Comparison of ENCODE assay signal across 12 cellular contexts in genomic region chr2:9618410-9618809, GRCh38. TPM values are rescaled to one million over a fixed set of nuclear protein-coding genes. Genes with fewer than 3 reads are reported as not detected.
A peak's percentile ranks its signal among the peaks of the same experiment; 100 is the strongest.
DNase-seq lines count a peak whose midpoint lies in the region; ATAC-seq, FAIRE-seq and TF ChIP-seq lines count a peak whose summit lies in the region.
"Had no signal": no experiment of that assay in that cellular context is flagged by ENCODE, and none has a peak within 500 bp of the region (broad histone marks: within the 10 kb centered on the region; RNA-seq: fewer than 3 reads in every experiment).

No MANE protein-coding gene starts in this region.

- peak; percentile 23 for FAIRE-seq in GM19239 (lab: Jason Lieb, UNC)
- FAIRE-seq: GM12892 had no signal

- peak overlapping the region; percentile 80 to 96 (median 94) for H3K27ac Mint-ChIP-seq in CD4-positive, alpha-beta memory T cell
- no peak overlapping the region for H3K27ac Mint-ChIP-seq in memory B cell

- H3K27me3 Mint-ChIP-seq in CD4-positive, alpha-beta memory T cell: no peaks in the 10 kb centered on the region
- H3K27me3 Mint-ChIP-seq in memory B cell: no peaks in the 10 kb centered on the region

- CTCF ChIA-PET in CD4-positive, alpha-beta memory T cell (lab: Charles Lee; ENCODE audit: partially characterized antibody): interaction anchor here (0.7 to 1.6 kb wide), 3 partner anchors 11 to 165 kb away, joined by 3 read pairs; partner anchors contain the start of gene YWHAQ
- CTCF ChIA-PET in Panc1 (lab: Charles Lee): interaction anchor here (0.6 kb wide), 1 partner anchor 453 kb away, joined by 3 read pairs; no protein-coding TSS in a partner anchor

- H3K4me3 ChIP-seq in CD4-positive, alpha-beta memory T cell (ENCODE audit: low read length in 2 of 2): no peak overlapping the region
- no peak overlapping the region for H3K4me3 ChIP-seq in Panc1 (ENCODE audit: low read depth in 2 of 2, low read length in 2 of 2)
- no peak overlapping the region for H3K4me3 ChIP-seq in SJCRH30
- H3K4me3 ChIP-seq: stomach had no signal

- H3K9me3 ChIP-seq in CD4-positive, alpha-beta memory T cell (ENCODE audit: control insufficient read depth in 1 of 2, low read length in 2 of 2): no peaks in the 10 kb centered on the region
- H3K9me3 ChIP-seq in Panc1 (ENCODE audit: control insufficient read depth, insufficient read depth, low read depth, low read length) (no peaks in the 10 kb centered on the region), SJCRH30 (replicated peaks) (0 out of 2 replicates have a peak, but pooled peaks cover 2% of the 10 kb centered on the region)
- H3K9me3 ChIP-seq: stomach had no signal

- in situ Hi-C loops in Panc1 (cut with HindIII; ENCODE audit: low pct_unique_long_range_greater_than_20kb, low sequenced_read_pairs): no loop called here

- no peak for TF ChIP-seq CTCF in Panc1 (IDR thresholded peaks at IDR 0.05)

- peak; percentile 30 to 62 (median 40) for DNase-seq in CD4-positive, alpha-beta memory T cell
- no peak for DNase-seq in GM19239 (ENCODE audit: insufficient read length, low spot score)
- no peak for DNase-seq in Panc1 (ENCODE audit: low read depth, low spot score)
- DNase-seq in memory B cell (ENCODE audit: low spot score in 2 of 2): no peak
- DNase-seq in SJCRH30: no peak
- DNase-seq in SHP77 treated with DMSO at 0.1 percent for 48 hours (lab: John Stamatoyannopoulos, UW): no peak
- DNase-seq in head of caudate nucleus: no peak
- DNase-seq: Kasumi-1, SIG-M5, stomach had no signal

- intact Hi-C loops in CD4-positive, alpha-beta memory T cell (cut with micrococcal nuclease): no loop called here
- intact Hi-C loops in Panc1 (cut with micrococcal nuclease; ENCODE audit: unreplicated experiment) (no loop called here), head of caudate nucleus (cut with DNase I) (no loop called here)

- H3K27ac ChIP-seq in CD4-positive, alpha-beta memory T cell (ENCODE audit: low read depth, low read length): peak overlapping the region; percentile 56
- H3K27ac ChIP-seq in Panc1 (ENCODE audit: low read length): peak overlapping the region; percentile 30; the same call in 1 of the 2 replicates
- no peak overlapping the region for H3K27ac ChIP-seq in SJCRH30

- no TSS peak for BruUV-seq in Panc1 (replicated peaks; lab: Mats Ljungman, UMichigan)

- ATAC-seq in Panc1 (no peak), memory B cell (ENCODE audit: low read depth) (peak; percentile 55), GM19452 (IDR thresholded peaks at IDR 0.05; ENCODE audit: unreplicated experiment) (no peak)

- H3K4me1 Mint-ChIP-seq in CD4-positive, alpha-beta memory T cell: peaks cover 74 to 99% (median 87%) of the 10 kb centered on the region in 4 donors
- H3K4me1 Mint-ChIP-seq in memory B cell: peaks cover 55% of the 10 kb centered on the region

- H3K27me3 ChIP-seq in CD4-positive, alpha-beta memory T cell (ENCODE audit: insufficient read depth, low read length): no peaks in the 10 kb centered on the region
- H3K27me3 ChIP-seq in Panc1 (ENCODE audit: control insufficient read depth, insufficient read depth, low read length): no peaks in the 10 kb centered on the region
- no peaks in the 10 kb centered on the region for H3K27me3 ChIP-seq in SJCRH30
- H3K27me3 ChIP-seq: stomach had no signal

- H3K36me3 Mint-ChIP-seq in CD4-positive, alpha-beta memory T cell: peaks cover 32 to 52% of the 10 kb centered on the region in 2 donors
- peaks cover 28% of the 10 kb centered on the region for H3K36me3 Mint-ChIP-seq in memory B cell

- H3K9me3 Mint-ChIP-seq in CD4-positive, alpha-beta memory T cell: no peaks in the 10 kb centered on the region
- no peaks in the 10 kb centered on the region for H3K9me3 Mint-ChIP-seq in memory B cell

- H3K36me3 ChIP-seq in CD4-positive, alpha-beta memory T cell (ENCODE audit: insufficient read depth, low read length): no peaks in the 10 kb centered on the region
- H3K36me3 ChIP-seq in Panc1 (ENCODE audit: control insufficient read depth, insufficient read depth, low read length) (peaks cover 4% of the 10 kb centered on the region; the same call in 1 of the 2 replicates), SJCRH30 (peaks cover 45% of the 10 kb centered on the region)

- POLR2A ChIA-PET in CD4-positive, alpha-beta memory T cell (lab: Charles Lee; ENCODE audit: partially characterized antibody): interaction anchor here (0.7 to 6.3 kb wide), 8 partner anchors 8 to 724 kb away, joined by 3 to 87 read pairs (median 4); partner anchors contain the start of genes ADAM17 and YWHAQ
- POLR2A ChIA-PET in Panc1 (lab: Charles Lee): no interaction called here

- peak overlapping the region; percentile 75 to 90 (median 84) for H3K4me3 Mint-ChIP-seq in CD4-positive, alpha-beta memory T cell
- H3K4me3 Mint-ChIP-seq in memory B cell: no peak overlapping the region

- H3K4me1 ChIP-seq in CD4-positive, alpha-beta memory T cell (ENCODE audit: insufficient read depth, low read length): peaks cover 82% of the 10 kb centered on the region
- peaks cover 64% of the 10 kb centered on the region for H3K4me1 ChIP-seq in Panc1 (ENCODE audit: control insufficient read depth, insufficient read depth, low read length)
- peaks cover 9% of the 10 kb centered on the region; the same call in 1 of the 2 replicates for H3K4me1 ChIP-seq in SJCRH30

RNA-seq across cellular contexts. Expression of gene YWHAQ, which starts 12.4 kb away (rescaled TPM):
- total RNA-seq in CD4-positive, alpha-beta memory T cell: 100 to 1,000 TPM; 124 TPM
- polyA plus RNA-seq in CD4-positive, alpha-beta memory T cell: 100 to 1,000 TPM; 315 to 504 TPM
- total RNA-seq in Panc1 (2021; ENCODE audit: unreplicated experiment): 683 TPM
- polyA plus RNA-seq in Panc1 (2012; ENCODE audit: insufficient read length): 719 TPM
- total RNA-seq in SJCRH30 (2014; rRNA removed; shearing (Covaris generic)): 516 and 523 TPM in 2 replicates

Comparison
In these comparisons a context has a peak if more than half of its experiments do, and no peak if none do; other contexts are left out.
1. DNase-seq: peak in CD4-positive, alpha-beta memory T cell (5 of 5); none in GM19239 (single experiment), Panc1 (single experiment), memory B cell (0 of 2), SJCRH30 (0 of 2), SHP77 treated with DMSO at 0.1 percent for 48 hours (single experiment) and head of caudate nucleus (0 of 42).